11 cellular contexts compared by ENCODE assay signal in the genomic region with DNA sequence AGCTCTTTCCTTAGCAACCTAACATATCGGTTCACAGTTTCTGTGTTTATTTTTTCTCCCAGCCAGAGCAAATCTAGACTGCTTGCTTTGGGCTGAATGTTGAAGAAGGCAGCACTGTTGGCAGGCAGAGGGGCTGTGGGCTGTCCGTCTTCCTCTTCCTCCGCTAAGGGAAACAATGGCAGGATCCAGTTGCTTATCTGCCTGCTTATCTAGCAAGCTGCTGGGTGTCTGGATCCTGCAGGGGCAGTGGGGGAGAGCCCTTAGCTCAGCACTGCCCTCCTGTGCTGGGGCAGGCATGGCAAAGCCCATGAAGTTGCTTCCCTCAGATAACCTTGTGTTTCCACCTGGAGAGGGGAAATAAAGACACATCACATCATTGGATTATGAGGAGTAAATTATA.
DNase-seq lines count a peak whose midpoint lies in the region; ATAC-seq and TF ChIP-seq lines count a peak whose summit lies in the region.
"Had no signal": no experiment of that assay in that cellular context is flagged by ENCODE, and none has a peak within 500 bp of the region (broad histone marks: within the 10 kb centered on the region; RNA-seq: fewer than 3 reads in every experiment).

No MANE protein-coding gene starts in this region.

- no peak overlapping the region for H2BK15ac ChIP-seq in mesenchymal stem cell (ENCODE audit: low read depth, poor library complexity, severe bottlenecking)

- no peak overlapping the region for H4K91ac ChIP-seq in mesenchymal stem cell (ENCODE audit: low read length)

- TF ChIP-seq EP300 in esophagus muscularis mucosa (IDR thresholded peaks at IDR 0.05), result no peak

- H3K27me3 ChIP-seq in PC-9 (ENCODE audit: insufficient read depth, low read depth) (no peaks in the 10 kb centered on the region), esophagus muscularis mucosa (no peaks in the 10 kb centered on the region), mesenchymal stem cell (ENCODE audit: control insufficient read depth in 1 of 2, insufficient read depth in 1 of 2, low read length in 2 of 2) (no peaks in the 10 kb centered on the region)

- H3K23ac ChIP-seq in mesenchymal stem cell (ENCODE audit: low read length in 2 of 2), result no peak overlapping the region

- no peaks in the 10 kb centered on the region for H3K36me3 Mint-ChIP-seq in mesothelial cell of epicardium
- H3K36me3 Mint-ChIP-seq: natural killer cell had no signal

- H3K36me3 ChIP-seq in PC-9 (ENCODE audit: low read depth), result no peaks in the 10 kb centered on the region
- no peaks in the 10 kb centered on the region for H3K36me3 ChIP-seq in esophagus muscularis mucosa
- no peaks in the 10 kb centered on the region for H3K36me3 ChIP-seq in mesenchymal stem cell (ENCODE audit: control insufficient read depth in 1 of 2, insufficient read depth in 2 of 2, low read depth in 1 of 2, low read length in 2 of 2)

- peaks cover 25% of the 10 kb centered on the region for H3K9me3 Mint-ChIP-seq in mesothelial cell of epicardium
- H3K9me3 Mint-ChIP-seq: activated T-helper 17 cell treated with anti-CD3 and anti-CD28 coated beads, Interleukin-2, amount 50 U/mL, for 72 hours; natural killer cell had no signal

- H2AK5ac ChIP-seq in mesenchymal stem cell (ENCODE audit: low read length, severe bottlenecking), result no peak overlapping the region

- H2BK12ac ChIP-seq in mesenchymal stem cell (ENCODE audit: low read length in 2 of 2), result no peak overlapping the region

- H3K4me3 Mint-ChIP-seq in mesothelial cell of epicardium, result no peak overlapping the region
- H3K4me3 Mint-ChIP-seq: activated T-helper 17 cell treated with anti-CD3 and anti-CD28 coated beads, Interleukin-2, amount 50 U/mL, for 72 hours; natural killer cell had no signal

- no peak overlapping the region for H2BK5ac ChIP-seq in mesenchymal stem cell (ENCODE audit: low read depth, low read length, poor library complexity, severe bottlenecking)

- no peak overlapping the region for H3K9ac ChIP-seq in mesenchymal stem cell (ENCODE audit: low read length)

- H3K79me2 ChIP-seq in PC-9 (ENCODE audit: low read depth), result no peaks in the 10 kb centered on the region

- 11% methylated on average over 3 of the region's 3 CpGs for WGBS in esophagus muscularis mucosa
- 10% methylated on average over 3 of the region's 3 CpGs for WGBS in mesenchymal stem cell

- H2BK120ac ChIP-seq in mesenchymal stem cell (ENCODE audit: low read depth, low read length), result no peak overlapping the region

- H3F3A ChIP-seq in PC-9 (ENCODE audit: insufficient read depth, low read depth), result no peaks in the 10 kb centered on the region

- BruUV-seq in PC-9 (replicated peaks; lab: Mats Ljungman, UMichigan), result no TSS peak

- no peak overlapping the region for H4K8ac ChIP-seq in mesenchymal stem cell (ENCODE audit: low read length)

- no peaks in the 10 kb centered on the region for H4K20me1 ChIP-seq in PC-9 (ENCODE audit: insufficient read depth)

- H3K4me1 Mint-ChIP-seq in mesothelial cell of epicardium, result no peaks in the 10 kb centered on the region
- H3K4me1 Mint-ChIP-seq: activated T-helper 17 cell treated with anti-CD3 and anti-CD28 coated beads, Interleukin-2, amount 50 U/mL, for 72 hours; natural killer cell had no signal

- no peak overlapping the region for H3K18ac ChIP-seq in mesenchymal stem cell (ENCODE audit: low read depth in 1 of 2, low read length in 2 of 2)

- intact Hi-C loops in PC-9 (cut with micrococcal nuclease; ENCODE audit: unreplicated experiment), result loop anchor here (10.0 kb wide), 1 partner anchor 54 kb away; no protein-coding TSS in a partner anchor
- intact Hi-C loops in esophagus muscularis mucosa (cut with DNase I), result no loop called here

- no peak overlapping the region for H3K4me3 ChIP-seq in GM12875 (ENCODE audit: low read depth, low read length)
- no peak overlapping the region for H3K4me3 ChIP-seq in PC-9
- no peak overlapping the region for H3K4me3 ChIP-seq in esophagus muscularis mucosa
- H3K4me3 ChIP-seq in mesenchymal stem cell (ENCODE audit: insufficient read depth in 1 of 2, low read depth in 1 of 2, low read length in 2 of 2), result no peak overlapping the region

- ATAC-seq in HG02970 (IDR thresholded peaks at IDR 0.05; ENCODE audit: low FRiP score, unreplicated experiment), result no peak
- no peak for ATAC-seq in GM21515 (IDR thresholded peaks at IDR 0.05; ENCODE audit: unreplicated experiment)
- ATAC-seq in GM21619 (IDR thresholded peaks at IDR 0.05; ENCODE audit: unreplicated experiment), result no peak
- ATAC-seq: activated T-helper 17 cell treated with anti-CD3 and anti-CD28 coated beads, Interleukin-2, amount 50 U/mL, for 72 hours had no signal

- H3K4me1 ChIP-seq in PC-9 (replicated peaks; ENCODE audit: insufficient read depth) (no peaks in the 10 kb centered on the region), esophagus muscularis mucosa (peaks cover 10 to 25% (median 19%) of the 10 kb centered on the region in 4 donors), mesenchymal stem cell (ENCODE audit: control insufficient read depth, insufficient read depth, low read depth, low read length) (peaks cover 9% of the 10 kb centered on the region)

- POLR2A ChIA-PET in PC-9 (lab: Charles Lee; ENCODE audit: unreplicated experiment), result interaction anchor here (0.6 kb wide), 1 partner anchor 377 kb away, joined by 3 read pairs; no protein-coding TSS in a partner anchor

- no peak for TF ChIP-seq POLR2A in esophagus muscularis mucosa (IDR thresholded peaks at IDR 0.05; ENCODE audit: low read depth)

- H3K27ac Mint-ChIP-seq in mesothelial cell of epicardium, result no peak overlapping the region
- H3K27ac Mint-ChIP-seq: activated T-helper 17 cell treated with anti-CD3 and anti-CD28 coated beads, Interleukin-2, amount 50 U/mL, for 72 hours; natural killer cell had no signal

- H3K4ac ChIP-seq in mesenchymal stem cell (ENCODE audit: low read depth in 1 of 2, low read length in 2 of 2), result no peak overlapping the region

- no peaks in the 10 kb centered on the region for H3K9me2 ChIP-seq in PC-9 (ENCODE audit: insufficient read depth)

- H2AFZ ChIP-seq in PC-9 (no peak overlapping the region), mesenchymal stem cell (ENCODE audit: low read depth, low read length) (no peak overlapping the region)

- H3K27ac ChIP-seq in PC-9, result no peak overlapping the region
- peak overlapping the region in 1 of 4 donors; percentile 23 for H3K27ac ChIP-seq in esophagus muscularis mucosa (replicated peaks in 1 of 4)
- H3K27ac ChIP-seq in mesenchymal stem cell (ENCODE audit: low read length, poor library complexity, severe bottlenecking), result no peak overlapping the region

- H3K9me3 ChIP-seq in PC-9 (ENCODE audit: insufficient read depth, low read depth) (no peaks in the 10 kb centered on the region), esophagus muscularis mucosa (peaks cover 0 to 11% (median 8%) of the 10 kb centered on the region in 4 donors), mesenchymal stem cell (ENCODE audit: control insufficient read depth, low read length) (peaks cover 7% of the 10 kb centered on the region)

- H3K4me2 ChIP-seq in PC-9, result no peak overlapping the region
- no peak overlapping the region for H3K4me2 ChIP-seq in mesenchymal stem cell (ENCODE audit: low read length, poor library complexity, severe bottlenecking)

- peaks cover 21% of the 10 kb centered on the region for H3K27me3 Mint-ChIP-seq in mesothelial cell of epicardium (ENCODE audit: low read depth)

- DNase-seq in PC-9, result no peak
- peak; percentile 70 for DNase-seq in esophagus muscularis mucosa (ENCODE audit: extremely low spot score)
- DNase-seq in mesenchymal stem cell, result peak; percentile 5
- no peak for DNase-seq in mesothelial cell of epicardium (ENCODE audit: low spot score in 2 of 2, unreplicated experiment in 2 of 2)
- DNase-seq: activated CD4-positive, alpha-beta T cell treated with anti-CD3 and anti-CD28 coated beads, Interleukin-2, amount 50 U/mL, for 4 hours; natural killer cell had no signal

- H3K14ac ChIP-seq in mesenchymal stem cell (ENCODE audit: low read length in 2 of 2), result no peak overlapping the region

- H3K79me1 ChIP-seq in mesenchymal stem cell (replicated peaks; ENCODE audit: low read length, poor library complexity, severe bottlenecking), result no peaks in the 10 kb centered on the region

- CTCF ChIA-PET in PC-9 (lab: Charles Lee), result no interaction called here

- TF ChIP-seq CTCF in GM12875 (IDR thresholded peaks at IDR 0.05; ENCODE audit: borderline replicate concordance, insufficient read depth, low read depth, low read length) (peak; percentile 9; the same call in 1 of the 2 replicates), PC-9 (conservative IDR thresholded peaks at IDR 0.05) (0 out of 2 replicates have a peak, but pooled peaks have one; percentile 30), esophagus muscularis mucosa (IDR thresholded peaks at IDR 0.05) (peak in 1 of 3 experiments; percentile 22), mesothelial cell of epicardium (IDR thresholded peaks at IDR 0.05; ENCODE audit: unreplicated experiment) (no peak)

Comparison
In these comparisons a context has a peak if more than half of its experiments do, and no peak if none do; other contexts are left out.
1. DNase-seq: peak in esophagus muscularis mucosa (single experiment) and mesenchymal stem cell (single experiment); none in PC-9 (0 of 2) and mesothelial cell of epicardium (0 of 2).